ENCODE assay signal across 8 cellular contexts in genomic region chr3:11154036-11154952, GRCh38. TPM values are rescaled to one million over a fixed set of nuclear protein-coding genes. Genes with fewer than 3 reads are reported as not detected.
A peak's percentile ranks its signal among the peaks of the same experiment; 100 is the strongest.
DNase-seq lines count a peak whose midpoint lies in the region; ATAC-seq and TF ChIP-seq lines count a peak whose summit lies in the region.

HRH1 (plus strand) TSS chr3:11154493; CDS start chr3:11259038, 104,545 bp downstream.

- peak within 1 kb of the TSS; percentile 64 for H2AFZ ChIP-seq in ACC112 (ENCODE audit: low read length, unreplicated experiment)

- WGBS in urinary bladder: 2% methylated on average over 98 of the region's 98 CpGs
- WGBS in adrenal gland, 4 donors: 1 to 4% (median 2%) methylated on average over 6 to 98 of the region's 98 CpGs

- H3K4me1 Mint-ChIP-seq in dendritic cell treated with granulocyte-macrophage colony-stimulating factor and Interleukin-4, amounts not matched to agents 40 ng/mL and 50 ng/mL, for 4 days (ENCODE audit: low read depth): peaks cover 75% of the 10 kb centered on the region
- peaks cover 11% of the 10 kb centered on the region for H3K4me1 Mint-ChIP-seq in memory B cell

- H3K9me3 ChIP-seq in adrenal gland (replicated peaks in 1 of 3): no peaks in the 10 kb centered on the region

- intact Hi-C loops in dendritic cell treated with granulocyte-macrophage colony-stimulating factor and Interleukin-4, amounts not matched to agents 40 ng/mL and 50 ng/mL, for 4 days (cut with micrococcal nuclease): no loop called here
- intact Hi-C loops in adrenal gland (cut with DNase I): loop anchor here in 1 of 2 donors (10.0 kb wide), 1 partner anchor 181 kb away; no protein-coding TSS in a partner anchor

- peaks cover 8% of the 10 kb centered on the region for H3K27me3 Mint-ChIP-seq in dendritic cell treated with granulocyte-macrophage colony-stimulating factor and Interleukin-4, amounts not matched to agents 40 ng/mL and 50 ng/mL, for 4 days
- peaks cover 30% of the 10 kb centered on the region for H3K27me3 Mint-ChIP-seq in memory B cell

- H3K27ac ChIP-seq in ACC112 (ENCODE audit: low read depth, low read length): peak within 1 kb of the TSS; percentile 76
- peak within 1 kb of the TSS; percentile 28 for H3K27ac ChIP-seq in urinary bladder (ENCODE audit: low read depth)
- H3K27ac ChIP-seq in adrenal gland: peak within 1 kb of the TSS in 2 of 5 donors; percentile 0 to 67

- H3K4me3 Mint-ChIP-seq in dendritic cell treated with granulocyte-macrophage colony-stimulating factor and Interleukin-4, amounts not matched to agents 40 ng/mL and 50 ng/mL, for 4 days: peak within 1 kb of the TSS; percentile 99
- H3K4me3 Mint-ChIP-seq in memory B cell: peak within 1 kb of the TSS; percentile 62

- peak; percentile 44 for DNase-seq in M059J (ENCODE audit: low read depth)
- DNase-seq in memory B cell (ENCODE audit: low spot score in 2 of 2): peak in 1 of 2 donors; percentile 14
- DNase-seq in GDM1 (lab: John Stamatoyannopoulos, UW): no peak
- no peak for DNase-seq in DMS153 (lab: John Stamatoyannopoulos, UW)
- no peak for DNase-seq in adrenal gland

- peak within 1 kb of the TSS; percentile 90 for H3K4me3 ChIP-seq in ACC112 (ENCODE audit: low read depth, low read length)
- H3K4me3 ChIP-seq in urinary bladder (ENCODE audit: low read depth, low read length): peak within 1 kb of the TSS; percentile 32
- H3K4me3 ChIP-seq in adrenal gland: peak within 1 kb of the TSS in 1 of 4 donors; percentile 52

- H3K27ac Mint-ChIP-seq in dendritic cell treated with granulocyte-macrophage colony-stimulating factor and Interleukin-4, amounts not matched to agents 40 ng/mL and 50 ng/mL, for 4 days: peak within 1 kb of the TSS; percentile 82
- no peak within 1 kb of the TSS for H3K27ac Mint-ChIP-seq in memory B cell

- peak; percentile 61 for ATAC-seq in memory B cell (ENCODE audit: low read depth)

- H3K79me2 ChIP-seq in ACC112 (ENCODE audit: control insufficient read depth, insufficient read depth, low read length, unreplicated experiment): peaks cover 38% of the 10 kb centered on the region

- H3K36me3 Mint-ChIP-seq in dendritic cell treated with granulocyte-macrophage colony-stimulating factor and Interleukin-4, amounts not matched to agents 40 ng/mL and 50 ng/mL, for 4 days (ENCODE audit: low read depth): peaks cover 44% of the 10 kb centered on the region
- no peaks in the 10 kb centered on the region for H3K36me3 Mint-ChIP-seq in memory B cell

- H3K27me3 ChIP-seq in ACC112 (ENCODE audit: insufficient read depth, low read length) (no peaks in the 10 kb centered on the region), adrenal gland (peaks cover 11% of the 10 kb centered on the region)

- peaks cover 51% of the 10 kb centered on the region for H3K4me1 ChIP-seq in ACC112 (ENCODE audit: control insufficient read depth, insufficient read depth, low read length, unreplicated experiment)
- H3K4me1 ChIP-seq in urinary bladder (ENCODE audit: insufficient read depth): no peaks in the 10 kb centered on the region
- H3K4me1 ChIP-seq in adrenal gland (replicated peaks in 1 of 2): peaks cover 0 to 6% of the 10 kb centered on the region in 2 donors

- H3K9me3 Mint-ChIP-seq in dendritic cell treated with granulocyte-macrophage colony-stimulating factor and Interleukin-4, amounts not matched to agents 40 ng/mL and 50 ng/mL, for 4 days: no peaks in the 10 kb centered on the region
- H3K9me3 Mint-ChIP-seq in memory B cell: no peaks in the 10 kb centered on the region

- H3K36me3 ChIP-seq in ACC112 (ENCODE audit: insufficient read depth, low read length): 0 out of 2 replicates have a peak, but pooled peaks cover 10% of the 10 kb centered on the region
- H3K36me3 ChIP-seq in urinary bladder (ENCODE audit: insufficient read depth): no peaks in the 10 kb centered on the region
- H3K36me3 ChIP-seq in adrenal gland (replicated peaks in 1 of 2): no peaks in the 10 kb centered on the region

- peak in 1 of 2 donors; percentile 27 for TF ChIP-seq POLR2A in adrenal gland (IDR thresholded peaks at IDR 0.05)

- TF ChIP-seq CTCF in adrenal gland (IDR thresholded peaks at IDR 0.05): no peak

RNA-seq across cellular contexts. Expression of gene HRH1, which starts in this region (rescaled TPM):
- 13.9 and 21.8 TPM in 2 replicates for total RNA-seq in M059J (2014; rRNA removed; shearing (Covaris generic))
- 19.0 TPM for total RNA-seq in urinary bladder
- polyA plus RNA-seq in urinary bladder: 6.3 TPM
- total RNA-seq in adrenal gland: 1 to 10 TPM in 6 of 8 donors, under 1 TPM in 2; 0.24 to 6.5 (median 2.4) TPM
- 1 to 10 TPM; 1.4 to 4.0 (median 2.2) TPM for polyA plus RNA-seq in adrenal gland
